ENCODE assay signal across 7 cellular contexts in genomic region chr12:93509506-93509905, GRCh38.
"Had no signal": no experiment of that assay in that cellular context is flagged by ENCODE, and none has a peak within 500 bp of the region (broad histone marks: within the 10 kb centered on the region; RNA-seq: fewer than 3 reads in every experiment).

No MANE protein-coding gene starts in this region.

- H3K27me3 Mint-ChIP-seq: IgD-negative memory B cell had no signal

- H3K4me3 Mint-ChIP-seq: IgD-negative memory B cell had no signal

- H3K27ac Mint-ChIP-seq: IgD-negative memory B cell had no signal

- FAIRE-seq: HTR-8/SVneo had no signal

- H3K9me3 Mint-ChIP-seq: IgD-negative memory B cell had no signal

- DNase-seq: IMR-90, KBM-7, KG1 had no signal

- H3K9ac ChIP-seq: KMS-11 had no signal

- H3K27ac ChIP-seq: HL-60, KMS-11 had no signal

- H3K4me2 ChIP-seq: KMS-11 had no signal
